ENCODE assay signal across 18 cellular contexts in the genomic region with DNA sequence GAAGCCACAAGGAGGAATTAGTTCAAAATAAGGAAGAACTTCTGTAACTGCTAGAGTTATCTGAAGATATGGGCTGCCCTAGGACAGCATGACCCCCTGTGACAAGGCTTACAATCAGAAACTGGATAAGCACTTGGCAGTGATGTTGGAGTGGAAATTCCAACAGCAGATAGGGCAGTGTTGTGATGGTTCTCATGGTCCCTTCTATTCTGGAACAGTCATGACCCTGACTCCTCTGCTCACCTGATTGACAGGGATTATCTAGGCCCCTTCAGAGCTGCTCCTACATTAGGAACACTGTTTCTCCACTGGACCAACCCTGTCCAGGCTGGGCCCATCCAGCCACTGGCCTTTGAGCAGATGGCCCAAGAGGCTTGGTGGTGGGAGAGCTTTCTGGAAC. TPM values are rescaled to one million over a fixed set of nuclear protein-coding genes. Genes with fewer than 3 reads are reported as not detected.
DNase-seq lines count a peak whose midpoint lies in the region; ATAC-seq, FAIRE-seq and TF ChIP-seq lines count a peak whose summit lies in the region.
"Had no signal": no experiment of that assay in that cellular context is flagged by ENCODE, and none has a peak within 500 bp of the region (broad histone marks: within the 10 kb centered on the region; RNA-seq: fewer than 3 reads in every experiment).

No MANE protein-coding gene starts in this region.

- H3K4me3 ChIP-seq in heart left ventricle, result no peak overlapping the region
- H3K4me3 ChIP-seq: BLaER1 had no signal

- peaks cover 0 to 17% (median 0%) of the 10 kb centered on the region in 12 donors for H3K4me1 ChIP-seq in heart left ventricle
- H3K4me1 ChIP-seq: BLaER1 had no signal

- FAIRE-seq in frontal cortex (lab: Jason Lieb, UNC), result no peak
- FAIRE-seq: H1, HepG2 had no signal

- intact Hi-C loops in heart left ventricle (cut with DNase I) (no loop called here), left ventricle myocardium superior (cut with micrococcal nuclease) (no loop called here)

- ATAC-seq in heart left ventricle (peak; percentile 16 to 84 (median 50)), left ventricle myocardium superior (peak; percentile 80), GM18517 (IDR thresholded peaks at IDR 0.05; ENCODE audit: unreplicated experiment) (no peak)
- ATAC-seq: HepG2 had no signal

- no peak overlapping the region for H3K27ac ChIP-seq in heart left ventricle
- H3K27ac ChIP-seq: BLaER1 had no signal

- H3K27me3 ChIP-seq in heart left ventricle, result peaks cover 0 to 7% (median 0%) of the 10 kb centered on the region in 9 donors

- in situ Hi-C loops in KBM-7 (cut with MboI; ENCODE audit: low pct_unique_long_range_greater_than_20kb, low sequenced_read_pairs), result no loop called here

- peak; percentile 18 for DNase-seq in SKM-1 treated with dmso at 0.1 percent for 144 hours (lab: John Stamatoyannopoulos, UW; ENCODE audit: unreplicated experiment)
- no peak for DNase-seq in SKM-1 (lab: John Stamatoyannopoulos, UW; ENCODE audit: unreplicated experiment)
- DNase-seq in KBM-7, result peak; percentile 23
- DNase-seq in heart left ventricle, result no peak
- no peak for DNase-seq in left ventricle myocardium superior
- no peak for DNase-seq in T-helper 9 cell
- no peak for DNase-seq in frontal cortex (ENCODE audit: low spot score in 2 of 2)
- DNase-seq: 8988T; CD4-positive, alpha-beta memory T cell; DMS79 treated with DMSO at 0.1 percent for 48 hours; GF-D8; H9 had no signal

- H3K9me3 ChIP-seq in heart left ventricle, result no peaks in the 10 kb centered on the region
- H3K9me3 ChIP-seq: BLaER1 had no signal

- H3K36me3 ChIP-seq in heart left ventricle, result no peaks in the 10 kb centered on the region
- H3K36me3 ChIP-seq: BLaER1 had no signal

- TF ChIP-seq POLR2A in heart left ventricle (IDR thresholded peaks at IDR 0.05), result no peak

- no peak for TF ChIP-seq CTCF in heart left ventricle (IDR thresholded peaks at IDR 0.05)

RNA-seq across cellular contexts. Expression of a gene that starts 17.9 kb away (rescaled TPM):
- total RNA-seq in heart left ventricle, result 10 to 100 TPM in 6 of 9 donors, 1 to 10 TPM in 3; 6.0 to 60.5 (median 18.0) TPM
- 10 to 100 TPM in 1 of 2 donors, 1 to 10 TPM in 1; 1.5 to 41.6 TPM for polyA plus RNA-seq in heart left ventricle
- total RNA-seq in left ventricle myocardium superior, result 53.3 TPM
- 2.0 TPM for total RNA-seq in frontal cortex
- total RNA-seq: CD4-positive, alpha-beta memory T cell had no signal
- polyA plus RNA-seq: AG04450, CD14-positive monocyte had no signal

Comparison
In these comparisons a context has a peak if more than half of its experiments do, and no peak if none do; other contexts are left out.
1. DNase-seq: peak in SKM-1 treated with dmso at 0.1 percent for 144 hours (single experiment) and KBM-7 (single experiment); none in SKM-1 (single experiment), heart left ventricle (0 of 5), left ventricle myocardium superior (single experiment), T-helper 9 cell (single experiment) and frontal cortex (0 of 2).